ENCODE assay signal across 7 cellular contexts in genomic region chr1:52026278-52026677, GRCh38.
"Had no signal": no experiment of that assay in that cellular context is flagged by ENCODE, and none has a peak within 500 bp of the region (broad histone marks: within the 10 kb centered on the region; RNA-seq: fewer than 3 reads in every experiment).

No MANE protein-coding gene starts in this region.

- H3K4me3 Mint-ChIP-seq: HFFc6 had no signal

- ATAC-seq: HCT116, K562 had no signal

- H3K4me3 ChIP-seq: HAP-1, K562 had no signal

- DNase-seq: GOT3, H7, HFFc6, IMR-90 had no signal

- H3K27ac Mint-ChIP-seq: HFFc6 had no signal

- H3K9me3 Mint-ChIP-seq: HFFc6 had no signal
